ENCODE assay signal across 11 cellular contexts in genomic region chr10:22899307-22899706, GRCh38. TPM values are rescaled to one million over a fixed set of nuclear protein-coding genes. Genes with fewer than 3 reads are reported as not detected.
"Had no signal": no experiment of that assay in that cellular context is flagged by ENCODE, and none has a peak within 500 bp of the region (broad histone marks: within the 10 kb centered on the region; RNA-seq: fewer than 3 reads in every experiment).

No MANE protein-coding gene starts in this region.

- H2AFZ ChIP-seq: GM23248 had no signal

- H3K27ac Mint-ChIP-seq: HFFc6 had no signal

- H3K9me3 ChIP-seq: HAP-1 had no signal

- ATAC-seq: HCT116, K562 had no signal

- H3K9me3 Mint-ChIP-seq: HFFc6 had no signal

- H3K4me3 Mint-ChIP-seq: HFFc6 had no signal

- H3K4me3 ChIP-seq: GM23248, HAP-1, K562 had no signal

- DNase-seq: GM23248, GOT3, H7, HFFc6, IMR-90 had no signal

- H3K27ac ChIP-seq: GM23248, HL-60 had no signal

- H3K36me3 ChIP-seq: HAP-1 had no signal

- H3K9ac ChIP-seq: GM23248 had no signal

- FAIRE-seq: K562 had no signal

RNA-seq across cellular contexts. Expression of gene ARMC3, which starts 28.5 kb away (rescaled TPM):
- total RNA-seq: GM23248, H4, HFFc6, HT1080, IMR-90 had no signal
- polyA plus RNA-seq: GM23248, IMR-90 had no signal
